In the genomic region with DNA sequence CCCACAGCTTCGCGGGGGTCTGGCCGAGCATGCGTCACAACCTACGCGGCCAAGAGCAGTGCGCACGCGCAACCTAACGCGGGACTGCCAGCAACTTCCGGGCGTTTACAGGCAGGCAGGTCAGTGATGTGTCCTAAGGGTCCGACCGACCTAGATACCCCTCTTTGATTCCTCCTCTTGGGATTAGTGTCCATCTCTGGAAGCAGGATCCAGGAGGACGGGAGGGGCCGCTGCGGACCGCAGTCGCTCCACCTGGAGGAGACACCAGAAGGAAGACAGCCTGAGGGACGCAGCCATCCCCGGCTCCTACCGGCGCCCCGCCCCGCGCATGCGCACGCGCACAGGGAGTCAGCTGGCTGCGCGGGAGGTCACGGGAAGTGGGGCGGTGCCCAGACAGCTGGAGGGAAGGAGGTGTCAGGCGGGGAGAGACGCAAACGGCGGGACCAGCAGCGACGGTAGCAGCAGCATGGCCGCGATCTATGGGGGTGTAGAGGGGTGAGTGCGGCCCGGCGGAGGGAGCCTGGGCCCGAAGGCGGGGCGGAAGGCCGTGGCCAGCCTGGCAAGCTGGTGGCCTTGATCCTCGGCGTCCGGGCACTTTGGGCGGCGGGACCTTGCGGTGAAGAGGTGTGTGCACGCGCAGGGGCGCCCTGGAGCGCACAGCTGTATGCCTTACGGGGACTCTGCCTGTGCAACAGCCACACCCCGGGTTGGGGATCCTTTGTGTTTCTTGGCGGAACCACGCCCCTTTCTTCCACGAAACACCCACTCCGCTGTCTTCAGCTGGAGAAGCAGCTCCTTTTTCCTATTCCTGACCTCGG, we compare ENCODE assay signal across 8 cellular contexts. TPM values are rescaled to one million over a fixed set of nuclear protein-coding genes. Genes with fewer than 3 reads are reported as not detected.
DNase-seq lines count a peak whose midpoint lies in the region; ATAC-seq and TF ChIP-seq lines count a peak whose summit lies in the region.

A gene (plus strand): TSS at position 431 of the 818 bp plus-strand sequence. CDS start 36 bp downstream, at position 467.

- no peaks in the 10 kb centered on the region for H3K9me3 ChIP-seq in psoas muscle

- H3K4me1 ChIP-seq in psoas muscle, result peaks cover 21% of the 10 kb centered on the region
- no peaks in the 10 kb centered on the region for H3K4me1 ChIP-seq in urinary bladder (ENCODE audit: insufficient read depth)

- no peaks in the 10 kb centered on the region for H3K27me3 ChIP-seq in psoas muscle (ENCODE audit: insufficient read depth in 3 of 3, low read length in 2 of 3)

- H3K4me3 ChIP-seq in psoas muscle, result peak within 1 kb of the TSS; percentile 78
- H3K4me3 ChIP-seq in urinary bladder (ENCODE audit: low read depth, low read length), result peak within 1 kb of the TSS; percentile 55

- peak; percentile 99 for TF ChIP-seq POLR2A in GM18505 (IDR thresholded peaks at IDR 0.05; ENCODE audit: borderline replicate concordance, extremely low read depth, insufficient read depth, insufficient read length)

- 0% methylated on average over 61 to 66 of the region's 66 CpGs for WGBS in psoas muscle, 3 donors
- under 1% methylated on average over 66 of the region's 66 CpGs for WGBS in urinary bladder

- H3K27ac ChIP-seq in angular gyrus (ENCODE audit: low read depth, low read length), result peak within 1 kb of the TSS; percentile 98
- H3K27ac ChIP-seq in psoas muscle, result peak within 1 kb of the TSS; percentile 95
- H3K27ac ChIP-seq in urinary bladder (ENCODE audit: low read depth), result peak within 1 kb of the TSS; percentile 94

- ATAC-seq in GM18505 (IDR thresholded peaks at IDR 0.05; ENCODE audit: unreplicated experiment) (peak; percentile 55), HG02970 (IDR thresholded peaks at IDR 0.05; ENCODE audit: low FRiP score, unreplicated experiment) (peak; percentile 77), left ventricle myocardium superior (peak; percentile 96), psoas muscle (peak; percentile 96 to 97 (median 97))

- peaks cover 2 to 27% of the 10 kb centered on the region in 2 donors for H3K36me3 ChIP-seq in psoas muscle (ENCODE audit: insufficient read depth in 1 of 2, low read depth in 1 of 2)
- no peaks in the 10 kb centered on the region for H3K36me3 ChIP-seq in urinary bladder (ENCODE audit: insufficient read depth)

- peak; percentile 65 for DNase-seq in NCI-H187 treated with DMSO at 0.1 percent for 48 hours (lab: John Stamatoyannopoulos, UW)
- DNase-seq in T-helper 2 cell, result peak; percentile 93 to 99 (median 98)
- DNase-seq in left ventricle myocardium superior, result peak; percentile 98
- DNase-seq in psoas muscle, result peak; percentile 97 to 99

- intact Hi-C loops in left ventricle myocardium superior (cut with micrococcal nuclease) (no loop called here), psoas muscle (cut with DNase I) (loop anchor here in 1 of 2 donors (5.0 kb wide), 1 partner anchor 64 kb away; a partner anchor contains a TSS)

- no peak for TF ChIP-seq CTCF in psoas muscle (IDR thresholded peaks at IDR 0.05)

RNA-seq across cellular contexts. Expression of the gene that starts here (rescaled TPM):
- total RNA-seq in left ventricle myocardium superior (47.8 TPM), psoas muscle (10 to 100 TPM; 31.3 to 49.1 (median 37.0) TPM), urinary bladder (41.8 TPM)
- polyA plus RNA-seq in psoas muscle (10 to 100 TPM; 40.9 to 92.8 (median 55.3) TPM), urinary bladder (93.8 TPM)

Comparison
In these comparisons a context has a peak if more than half of its experiments do, and no peak if none do; other contexts are left out.
1. Peak in every context shown above with its lines: DNase-seq, ATAC-seq, H3K4me3 ChIP-seq and H3K27ac ChIP-seq.